16 cellular contexts compared by ENCODE assay signal in genomic region chr11:133650082-133650481, GRCh38.
DNase-seq lines count a peak whose midpoint lies in the region; ATAC-seq and TF ChIP-seq lines count a peak whose summit lies in the region.
"Had no signal": no experiment of that assay in that cellular context is flagged by ENCODE, and none has a peak within 500 bp of the region (broad histone marks: within the 10 kb centered on the region; RNA-seq: fewer than 3 reads in every experiment).

No MANE protein-coding gene starts in this region.

- H3K9me3 ChIP-seq in left ventricle myocardium inferior (replicated peaks): no peaks in the 10 kb centered on the region
- no peaks in the 10 kb centered on the region for H3K9me3 ChIP-seq in right cardiac atrium (ENCODE audit: control insufficient read depth, low read length)
- H3K9me3 ChIP-seq: A549; BLaER1 treated with 17β-estradiol and CSF1 and Interleukin-3, amounts not matched to agents 10 nM and 100 nM had no signal

- no peaks in the 10 kb centered on the region for H3K36me3 ChIP-seq in left ventricle myocardium inferior
- H3K36me3 ChIP-seq: BLaER1 treated with 17β-estradiol and CSF1 and Interleukin-3, amounts not matched to agents 10 nM and 100 nM had no signal

- 50% methylated on average over 4 of the region's 4 CpGs for WGBS in right cardiac atrium

- H3K4me1 ChIP-seq in left ventricle myocardium inferior (no peaks in the 10 kb centered on the region), right cardiac atrium (ENCODE audit: control insufficient read depth, insufficient read depth, low read length) (no peaks in the 10 kb centered on the region)
- H3K4me1 ChIP-seq: A549, Caco-2 had no signal

- no peak overlapping the region for H3K27ac ChIP-seq in left ventricle myocardium inferior (replicated peaks)
- H3K27ac ChIP-seq in right cardiac atrium (ENCODE audit: low read length): no peak overlapping the region
- H3K27ac ChIP-seq: 22Rv1; A549; BLaER1 treated with 17β-estradiol and CSF1 and Interleukin-3, amounts not matched to agents 10 nM and 100 nM; C4-2B had no signal

- DNase-seq in Right ventricle myocardium inferior (ENCODE audit: missing footprints) (no peak), left ventricle myocardium inferior (no peak), left ventricle myocardium superior (no peak), right cardiac atrium (no peak), HT-29 (ENCODE audit: low spot score) (no peak)
- DNase-seq: AML-193; Caco-2; Calu3; CD4-positive, alpha-beta T cell; CD8-positive, alpha-beta T cell; DMS79 treated with DMSO at 0.1 percent for 48 hours; GF-D8 had no signal

- H3K4me3 ChIP-seq in left ventricle myocardium inferior (no peak overlapping the region), right cardiac atrium (ENCODE audit: low read length) (no peak overlapping the region)
- H3K4me3 ChIP-seq: A549; BLaER1 treated with 17β-estradiol and CSF1 and Interleukin-3, amounts not matched to agents 10 nM and 100 nM had no signal

- peak; percentile 23 for ATAC-seq in Right ventricle myocardium inferior
- ATAC-seq in left ventricle myocardium superior: peak; percentile 54
- no peak for ATAC-seq in right cardiac atrium
- ATAC-seq: A549; CD8-positive, alpha-beta T cell had no signal

- no peak for TF ChIP-seq CTCF in left ventricle myocardium inferior (IDR thresholded peaks at IDR 0.05; ENCODE audit: borderline replicate concordance)

- intact Hi-C loops in Right ventricle myocardium inferior (cut with DNase I) (no loop called here), left ventricle myocardium inferior (cut with micrococcal nuclease) (no loop called here), left ventricle myocardium superior (cut with micrococcal nuclease) (no loop called here), right cardiac atrium (cut with DNase I) (no loop called here)

- H3K27me3 ChIP-seq in left ventricle myocardium inferior (ENCODE audit: low read depth) (peaks cover 25% of the 10 kb centered on the region), right cardiac atrium (ENCODE audit: control insufficient read depth, insufficient read depth) (no peaks in the 10 kb centered on the region)
- H3K27me3 ChIP-seq: BLaER1 treated with 17β-estradiol and CSF1 and Interleukin-3, amounts not matched to agents 10 nM and 100 nM had no signal

Comparison
In these comparisons a context has a peak if more than half of its experiments do, and no peak if none do; other contexts are left out.
1. ATAC-seq: peak in Right ventricle myocardium inferior (single experiment) and left ventricle myocardium superior (single experiment); none in right cardiac atrium (0 of 2).